2 cellular contexts compared by ENCODE assay signal in the genomic region with DNA sequence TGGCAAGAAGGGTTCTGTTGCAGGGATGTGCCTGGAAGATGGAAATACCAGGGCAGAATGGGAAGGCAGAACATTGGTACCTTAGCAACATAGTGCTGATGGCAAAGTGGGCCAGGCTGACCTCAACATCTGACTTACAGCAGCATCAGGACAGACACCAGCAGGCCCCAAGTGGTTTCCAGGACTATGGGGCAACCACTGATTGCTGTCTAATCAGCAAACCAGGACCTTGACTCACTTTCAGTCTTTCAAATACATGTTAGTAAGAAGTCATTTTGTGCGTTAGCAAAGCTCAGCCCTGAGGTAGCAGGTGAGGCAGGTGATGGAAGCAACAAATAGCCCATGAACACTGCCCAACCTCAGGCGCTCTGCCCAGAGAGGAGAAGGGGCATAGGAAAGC.
TF ChIP-seq lines count a peak whose summit lies in the region.

No MANE protein-coding gene starts in this region.

TF ChIP-seq in IMR-90, 13 proteins besides CTCF, POLR2A, EP300 and RAD21:
- TF ChIP-seq MAFK (IDR thresholded peaks at IDR 0.05; ENCODE audit: low read depth, low read length), result no peak
- no peak for TF ChIP-seq SMC3 (IDR thresholded peaks at IDR 0.05; ENCODE audit: low read depth, low read length)
- TF ChIP-seq, protein P1, sequence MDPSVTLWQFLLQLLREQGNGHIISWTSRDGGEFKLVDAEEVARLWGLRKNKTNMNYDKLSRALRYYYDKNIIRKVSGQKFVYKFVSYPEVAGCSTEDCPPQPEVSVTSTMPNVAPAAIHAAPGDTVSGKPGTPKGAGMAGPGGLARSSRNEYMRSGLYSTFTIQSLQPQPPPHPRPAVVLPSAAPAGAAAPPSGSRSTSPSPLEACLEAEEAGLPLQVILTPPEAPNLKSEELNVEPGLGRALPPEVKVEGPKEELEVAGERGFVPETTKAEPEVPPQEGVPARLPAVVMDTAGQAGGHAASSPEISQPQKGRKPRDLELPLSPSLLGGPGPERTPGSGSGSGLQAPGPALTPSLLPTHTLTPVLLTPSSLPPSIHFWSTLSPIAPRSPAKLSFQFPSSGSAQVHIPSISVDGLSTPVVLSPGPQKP (IDR thresholded peaks at IDR 0.05; ENCODE audit: borderline replicate concordance, low read depth, low read length), result no peak
- no peak for TF ChIP-seq CHD1 (IDR thresholded peaks at IDR 0.05; ENCODE audit: low read depth, low read length)
- TF ChIP-seq RCOR1 (IDR thresholded peaks at IDR 0.05; ENCODE audit: insufficient replicate concordance, low read length), result no peak
- TF ChIP-seq MXI1 (IDR thresholded peaks at IDR 0.05; ENCODE audit: borderline replicate concordance, low read depth, low read length), result no peak
- TF ChIP-seq FOS (IDR thresholded peaks at IDR 0.05; ENCODE audit: low read depth, low read length), result no peak
- TF ChIP-seq CEBPB (IDR thresholded peaks at IDR 0.05; ENCODE audit: low read depth, low read length), result no peak
- TF ChIP-seq, protein P2, sequence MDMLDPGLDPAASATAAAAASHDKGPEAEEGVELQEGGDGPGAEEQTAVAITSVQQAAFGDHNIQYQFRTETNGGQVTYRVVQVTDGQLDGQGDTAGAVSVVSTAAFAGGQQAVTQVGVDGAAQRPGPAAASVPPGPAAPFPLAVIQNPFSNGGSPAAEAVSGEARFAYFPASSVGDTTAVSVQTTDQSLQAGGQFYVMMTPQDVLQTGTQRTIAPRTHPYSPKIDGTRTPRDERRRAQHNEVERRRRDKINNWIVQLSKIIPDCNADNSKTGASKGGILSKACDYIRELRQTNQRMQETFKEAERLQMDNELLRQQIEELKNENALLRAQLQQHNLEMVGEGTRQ (IDR thresholded peaks at IDR 0.05; ENCODE audit: low read depth, low read length), result no peak
- TF ChIP-seq MAZ (IDR thresholded peaks at IDR 0.05; ENCODE audit: borderline replicate concordance, low read depth, low read length), result no peak
- TF ChIP-seq NFE2L2 (IDR thresholded peaks at IDR 0.05; ENCODE audit: low read depth, low read length), result no peak
- TF ChIP-seq BHLHE40 (IDR thresholded peaks at IDR 0.05; ENCODE audit: low read depth, low read length), result no peak
- no peak for TF ChIP-seq RFX5 (IDR thresholded peaks at IDR 0.05; ENCODE audit: low read depth, low read length)

TF ChIP-seq in K562, 482 proteins besides CTCF, POLR2A, EP300 and RAD21:
- TF ChIP-seq L3MBTL2 (IDR thresholded peaks at IDR 0.05) (no peak), ELF4 (CRISPR knock-in tag; IDR thresholded peaks at IDR 0.05) (no peak), ZNF766 (CRISPR knock-in tag; conservative IDR thresholded peaks at IDR 0.05) (no peak), ILK (tag; IDR thresholded peaks at IDR 0.05; ENCODE audit: borderline replicate concordance, low read depth) (no peak), ZNF165 (CRISPR knock-in tag; IDR thresholded peaks at IDR 0.05; ENCODE audit: borderline replicate concordance) (no peak), WHSC1 (IDR thresholded peaks at IDR 0.05; ENCODE audit: low read length) (no peak), SAP30 (IDR thresholded peaks at IDR 0.05; ENCODE audit: borderline replicate concordance, insufficient read depth, low read depth, low read length, poor library complexity, severe bottlenecking) (no peak), CCAR2 (IDR thresholded peaks at IDR 0.05; ENCODE audit: low read depth, low read length) (no peak), ZNF408 (CRISPR knock-in tag; IDR thresholded peaks at IDR 0.05; ENCODE audit: low read depth) (no peak)
- TF ChIP-seq, protein P3, sequence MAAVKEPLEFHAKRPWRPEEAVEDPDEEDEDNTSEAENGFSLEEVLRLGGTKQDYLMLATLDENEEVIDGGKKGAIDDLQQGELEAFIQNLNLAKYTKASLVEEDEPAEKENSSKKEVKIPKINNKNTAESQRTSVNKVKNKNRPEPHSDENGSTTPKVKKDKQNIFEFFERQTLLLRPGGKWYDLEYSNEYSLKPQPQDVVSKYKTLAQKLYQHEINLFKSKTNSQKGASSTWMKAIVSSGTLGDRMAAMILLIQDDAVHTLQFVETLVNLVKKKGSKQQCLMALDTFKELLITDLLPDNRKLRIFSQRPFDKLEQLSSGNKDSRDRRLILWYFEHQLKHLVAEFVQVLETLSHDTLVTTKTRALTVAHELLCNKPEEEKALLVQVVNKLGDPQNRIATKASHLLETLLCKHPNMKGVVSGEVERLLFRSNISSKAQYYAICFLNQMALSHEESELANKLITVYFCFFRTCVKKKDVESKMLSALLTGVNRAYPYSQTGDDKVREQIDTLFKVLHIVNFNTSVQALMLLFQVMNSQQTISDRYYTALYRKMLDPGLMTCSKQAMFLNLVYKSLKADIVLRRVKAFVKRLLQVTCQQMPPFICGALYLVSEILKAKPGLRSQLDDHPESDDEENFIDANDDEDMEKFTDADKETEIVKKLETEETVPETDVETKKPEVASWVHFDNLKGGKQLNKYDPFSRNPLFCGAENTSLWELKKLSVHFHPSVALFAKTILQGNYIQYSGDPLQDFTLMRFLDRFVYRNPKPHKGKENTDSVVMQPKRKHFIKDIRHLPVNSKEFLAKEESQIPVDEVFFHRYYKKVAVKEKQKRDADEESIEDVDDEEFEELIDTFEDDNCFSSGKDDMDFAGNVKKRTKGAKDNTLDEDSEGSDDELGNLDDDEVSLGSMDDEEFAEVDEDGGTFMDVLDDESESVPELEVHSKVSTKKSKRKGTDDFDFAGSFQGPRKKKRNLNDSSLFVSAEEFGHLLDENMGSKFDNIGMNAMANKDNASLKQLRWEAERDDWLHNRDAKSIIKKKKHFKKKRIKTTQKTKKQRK (IDR thresholded peaks at IDR 0.05; ENCODE audit: borderline replicate concordance, low read depth, low read length), result no peak
TF ChIP-seq in K562: peak in this region for 0.
